ENCODE assay signal across 8 cellular contexts in the genomic region with DNA sequence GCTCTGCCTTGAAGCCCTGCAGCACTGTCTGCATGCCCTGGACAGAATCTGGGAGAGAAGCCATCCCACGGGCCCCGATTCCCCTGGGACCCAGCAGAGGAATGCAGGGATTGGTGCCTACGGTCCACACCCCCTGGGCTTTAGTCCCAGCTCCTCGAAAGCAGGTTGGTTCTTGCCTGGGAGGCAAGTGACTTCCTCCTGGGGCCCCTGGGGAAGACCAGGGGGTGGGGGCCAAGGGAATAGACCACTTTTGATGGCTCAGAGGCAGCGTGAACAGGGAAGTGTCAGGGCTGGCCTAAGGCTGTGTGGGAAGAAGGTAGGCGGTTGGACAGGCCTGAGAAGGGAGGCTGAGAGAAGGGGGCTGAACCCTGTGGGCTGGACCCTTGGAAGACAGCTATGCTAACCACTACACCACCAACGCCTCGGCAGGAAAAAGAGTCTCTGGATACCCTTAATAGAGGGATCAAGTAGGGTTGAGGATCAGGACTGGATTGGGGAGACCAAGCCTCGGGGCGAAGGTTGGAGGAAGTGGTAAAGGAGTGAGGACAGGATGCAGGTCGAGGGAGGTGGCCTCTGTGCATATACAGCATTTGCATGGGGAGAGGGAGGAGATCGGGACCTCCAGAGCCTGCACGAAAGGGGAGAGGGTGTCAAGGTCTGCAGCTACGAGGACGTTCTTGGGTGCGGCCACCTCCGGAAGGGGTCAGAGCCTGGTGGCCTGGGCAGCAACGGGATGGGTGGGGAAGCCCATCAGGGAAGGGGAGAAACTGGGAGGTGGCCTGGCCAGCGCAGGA. TPM values are rescaled to one million over a fixed set of nuclear protein-coding genes. Genes with fewer than 3 reads are reported as not detected.
DNase-seq lines count a peak whose midpoint lies in the region; ATAC-seq and TF ChIP-seq lines count a peak whose summit lies in the region.

No MANE protein-coding gene starts in this region.

- H3K4me3 ChIP-seq in A673 (ENCODE audit: low read depth, low read length, poor library complexity, severe bottlenecking) (peak overlapping the region; percentile 98), GM12875 (ENCODE audit: low read depth, low read length) (peak overlapping the region; percentile 99), HL-60 (replicated peaks; ENCODE audit: insufficient read depth, low read length) (peak overlapping the region; percentile 99), left ventricle myocardium inferior (peak overlapping the region; percentile 88), retinal pigment epithelial cell (ENCODE audit: low read length) (peak overlapping the region; percentile 91)

- TF ChIP-seq CTCF in A673 (conservative IDR thresholded peaks at IDR 0.05; ENCODE audit: low read depth, low read length) (no peak), GM12875 (IDR thresholded peaks at IDR 0.05; ENCODE audit: borderline replicate concordance, insufficient read depth, low read depth, low read length) (no peak), HL-60 (IDR thresholded peaks at IDR 0.05; ENCODE audit: insufficient read depth, low read length) (no peak), left ventricle myocardium inferior (IDR thresholded peaks at IDR 0.05; ENCODE audit: borderline replicate concordance) (no peak), retinal pigment epithelial cell (conservative IDR thresholded peaks at IDR 0.05; ENCODE audit: low read depth, low read length) (no peak)

- H3K27ac ChIP-seq in A673 (ENCODE audit: low read depth, low read length, poor library complexity, severe bottlenecking) (peak overlapping the region; percentile 91), HL-60 (replicated peaks) (peak overlapping the region; percentile 68), left ventricle myocardium inferior (replicated peaks) (peak overlapping the region; percentile 94)

- intact Hi-C loops in A673 (cut with micrococcal nuclease; ENCODE audit: unreplicated experiment) (no loop called here), left ventricle myocardium inferior (cut with micrococcal nuclease) (no loop called here)

- H3K36me3 ChIP-seq in A673 (ENCODE audit: insufficient read depth, low read length, poor library complexity, severe bottlenecking) (peaks cover 16% of the 10 kb centered on the region), left ventricle myocardium inferior (peaks cover 34% of the 10 kb centered on the region)

- CTCF ChIA-PET in A673 (lab: Charles Lee), result no interaction called here
- CTCF ChIA-PET in activated naive CD4-positive, alpha-beta T cell treated with anti-CD3 and anti-CD28 coated beads, Interleukin-2, amount 10 ng/mL, durations not matched to agents 7 days and 5 days (lab: Charles Lee), result interaction anchor here (1.2 kb wide), 1 partner anchor 86 kb away, joined by 3 read pairs; no protein-coding TSS in a partner anchor

- H3K9me3 Mint-ChIP-seq in activated naive CD4-positive, alpha-beta T cell treated with anti-CD3 and anti-CD28 coated beads, Interleukin-2, amount 10 ng/mL, durations not matched to agents 7 days and 5 days, result no peaks in the 10 kb centered on the region

- H3K9me3 ChIP-seq in A673 (ENCODE audit: low read depth, low read length, poor library complexity, severe bottlenecking) (no peaks in the 10 kb centered on the region), left ventricle myocardium inferior (replicated peaks) (no peaks in the 10 kb centered on the region)

- peaks cover 5% of the 10 kb centered on the region for H3K27me3 Mint-ChIP-seq in activated naive CD4-positive, alpha-beta T cell treated with anti-CD3 and anti-CD28 coated beads, Interleukin-2, amount 10 ng/mL, durations not matched to agents 7 days and 5 days

- BruUV-seq in A673 (replicated peaks; lab: Mats Ljungman, UMichigan), result no TSS peak

- H3K27me3 ChIP-seq in A673 (replicated peaks; ENCODE audit: insufficient read depth, low read depth, low read length, poor library complexity), result no peaks in the 10 kb centered on the region
- H3K27me3 ChIP-seq in HL-60 (ENCODE audit: insufficient read depth, poor library complexity, severe bottlenecking), result no peaks in the 10 kb centered on the region
- no peaks in the 10 kb centered on the region for H3K27me3 ChIP-seq in left ventricle myocardium inferior (ENCODE audit: low read depth)

- H3K27ac Mint-ChIP-seq in activated naive CD4-positive, alpha-beta T cell treated with anti-CD3 and anti-CD28 coated beads, Interleukin-2, amount 10 ng/mL, durations not matched to agents 7 days and 5 days, result peak overlapping the region; percentile 94

- no peak for ATAC-seq in GM18511 (IDR thresholded peaks at IDR 0.05; ENCODE audit: unreplicated experiment)

- peaks cover 23% of the 10 kb centered on the region for H3K36me3 Mint-ChIP-seq in activated naive CD4-positive, alpha-beta T cell treated with anti-CD3 and anti-CD28 coated beads, Interleukin-2, amount 10 ng/mL, durations not matched to agents 7 days and 5 days

- DNase-seq in A673 (ENCODE audit: low spot score) (peak; percentile 83), HL-60 (ENCODE audit: low read depth in 1 of 2, low spot score in 1 of 2) (peak in 1 of 2 experiments; percentile 35), left ventricle myocardium inferior (no peak), retinal pigment epithelial cell (ENCODE audit: low read depth) (no peak), NCI-H2029 (lab: John Stamatoyannopoulos, UW) (no peak)
- DNase-seq in activated naive CD4-positive, alpha-beta T cell treated with anti-CD3 and anti-CD28 coated beads, Interleukin-2, amount 10 ng/mL, durations not matched to agents 7 days and 5 days, result peak; percentile 64

- H3K4me1 Mint-ChIP-seq in activated naive CD4-positive, alpha-beta T cell treated with anti-CD3 and anti-CD28 coated beads, Interleukin-2, amount 10 ng/mL, durations not matched to agents 7 days and 5 days, result peaks cover 39% of the 10 kb centered on the region

- H3K4me1 ChIP-seq in A673 (ENCODE audit: insufficient read depth, low read length, poor library complexity, severe bottlenecking) (peaks cover 13% of the 10 kb centered on the region), left ventricle myocardium inferior (peaks cover 41% of the 10 kb centered on the region)

- POLR2A ChIA-PET in A673 (lab: Charles Lee; ENCODE audit: low non-redundant PET), result no interaction called here

- H3K4me3 Mint-ChIP-seq in activated naive CD4-positive, alpha-beta T cell treated with anti-CD3 and anti-CD28 coated beads, Interleukin-2, amount 10 ng/mL, durations not matched to agents 7 days and 5 days, result peak overlapping the region; percentile 94

RNA-seq across cellular contexts. Expression of gene DPP9, which starts 0.8 kb away (rescaled TPM):
- 60.2 and 65.7 TPM in 2 replicates for total RNA-seq in A673 (2021)
- total RNA-seq in left ventricle myocardium inferior, result 52.5 TPM

RNA-seq across cellular contexts. Expression of gene MYDGF, which starts 52.7 kb away (rescaled TPM):
- 128 TPM in 2 replicates for total RNA-seq in A673 (2021)
- 26.3 TPM for total RNA-seq in left ventricle myocardium inferior

Comparison
In these comparisons a context has a peak if more than half of its experiments do, and no peak if none do; other contexts are left out.
1. DNase-seq: peak in A673 (single experiment) and activated naive CD4-positive, alpha-beta T cell treated with anti-CD3 and anti-CD28 coated beads, Interleukin-2, amount 10 ng/mL, durations not matched to agents 7 days and 5 days (single experiment); none in left ventricle myocardium inferior (single experiment), retinal pigment epithelial cell (single experiment) and NCI-H2029 (single experiment).
2. Peak in every context shown above with its lines, with median percentiles within 50 percentile points of each other: H3K27ac ChIP-seq and H3K4me3 ChIP-seq.